In the genomic region with DNA sequence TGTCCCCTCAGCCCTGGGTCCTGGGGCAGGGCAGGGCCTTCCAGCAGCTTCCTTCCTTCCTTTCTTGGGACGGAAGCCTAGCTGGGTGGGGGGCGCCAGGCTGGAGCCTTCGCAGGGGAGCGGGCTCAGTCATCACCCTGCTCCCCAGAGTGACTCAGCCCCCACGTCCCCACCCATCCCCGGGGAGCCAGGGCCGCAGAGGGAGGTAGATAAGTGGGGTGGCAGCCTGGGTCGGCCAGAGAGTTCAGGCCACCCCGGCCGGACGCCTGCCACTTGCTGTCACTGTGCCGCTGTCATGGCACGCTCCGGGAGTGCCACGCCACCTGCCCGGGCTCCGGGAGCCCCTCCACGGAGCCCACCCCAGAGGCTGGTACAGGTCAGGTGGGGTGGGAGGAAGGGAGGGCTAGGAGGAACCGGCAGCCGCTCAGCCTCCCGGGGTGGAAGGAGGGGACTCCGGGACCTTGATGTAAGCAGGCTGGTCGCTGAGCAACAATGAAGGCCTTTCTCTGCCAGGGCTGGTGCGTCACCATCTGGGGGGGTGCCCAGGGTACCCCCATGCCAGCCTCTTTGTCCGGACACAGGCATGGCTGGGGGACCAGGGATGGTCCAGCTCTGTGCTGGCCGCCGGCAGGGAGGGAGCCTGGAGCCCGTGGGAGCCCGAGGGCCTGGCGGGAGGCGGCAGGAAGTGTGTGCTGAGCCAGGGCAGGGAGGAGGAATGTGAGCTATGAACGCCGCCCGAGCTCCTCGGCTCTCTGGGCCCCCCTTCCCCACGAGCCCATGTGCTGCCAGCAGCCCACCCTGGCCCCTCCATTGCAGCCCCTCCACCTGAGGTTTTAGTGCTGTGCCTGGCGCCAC, we compare ENCODE assay signal across 8 cellular contexts. TPM values are rescaled to one million over a fixed set of nuclear protein-coding genes. Genes with fewer than 3 reads are reported as not detected.
DNase-seq lines count a peak whose midpoint lies in the region; ATAC-seq and TF ChIP-seq lines count a peak whose summit lies in the region.

No MANE protein-coding gene starts in this region.

- peak overlapping the region; percentile 76 for H3K27ac ChIP-seq in adipose tissue (ENCODE audit: low read depth, low read length)
- H3K27ac ChIP-seq in right cardiac atrium (ENCODE audit: low read length) = peak overlapping the region; percentile 85

- H3K4me3 ChIP-seq in right cardiac atrium (ENCODE audit: low read length) (peak overlapping the region; percentile 51), retinal pigment epithelial cell (ENCODE audit: low read length) (peak overlapping the region; percentile 13)

- DNase-seq in EL (peak; percentile 80), right cardiac atrium (peak; percentile 85 to 89 (median 88)), retinal pigment epithelial cell (ENCODE audit: low read depth) (no peak), NCI-H82 (lab: John Stamatoyannopoulos, UW) (no peak)
- DNase-seq in activated CD4-positive, CD25-positive, alpha-beta regulatory T cell treated with anti-CD3 and anti-CD28 coated beads, Interleukin-2, amount 50 U/mL, for 72 hours = no peak

- 9 to 41% (median 16%) methylated on average over 33 to 37 of the region's 37 CpGs for WGBS in adipose tissue, 3 donors
- WGBS in right cardiac atrium = 20% methylated on average over 37 of the region's 37 CpGs

- no peak for TF ChIP-seq CTCF in retinal pigment epithelial cell (conservative IDR thresholded peaks at IDR 0.05; ENCODE audit: low read depth, low read length)

- intact Hi-C loops in right cardiac atrium (cut with DNase I) = no loop called here

- peak; percentile 53 to 68 for ATAC-seq in right cardiac atrium
- ATAC-seq in HG02588 (IDR thresholded peaks at IDR 0.05; ENCODE audit: unreplicated experiment) = no peak
- ATAC-seq in GM21619 (IDR thresholded peaks at IDR 0.05; ENCODE audit: unreplicated experiment) = no peak

- H3K4me1 ChIP-seq in right cardiac atrium (ENCODE audit: control insufficient read depth, insufficient read depth, low read length) = peaks cover 2% of the 10 kb centered on the region

- H3K27me3 ChIP-seq in right cardiac atrium (ENCODE audit: control insufficient read depth, insufficient read depth) = no peaks in the 10 kb centered on the region

- H3K9me3 ChIP-seq in right cardiac atrium (ENCODE audit: control insufficient read depth, low read length) = no peaks in the 10 kb centered on the region

RNA-seq across cellular contexts. Expression of a gene that starts 6.6 kb away (rescaled TPM):
- polyA plus RNA-seq in adipose tissue = 100 to 1,000 TPM in 2 of 3 donors, 10 to 100 TPM in 1; 28.8 to 317 (median 232) TPM
- total RNA-seq in right cardiac atrium = 100 to 1,000 TPM; 131 to 257 (median 158) TPM
- 228 TPM for polyA plus RNA-seq in right cardiac atrium

RNA-seq across cellular contexts. Expression of a gene that starts 13.7 kb away (rescaled TPM):
- polyA plus RNA-seq in adipose tissue (under 1 TPM in 2 of 3 donors, not detected in 1; 0.54 to 0.68 TPM), right cardiac atrium (not detected)
- not detected for total RNA-seq in right cardiac atrium

RNA-seq across cellular contexts. Expression of a gene that starts 14.3 kb away (rescaled TPM):
- polyA plus RNA-seq in adipose tissue (10 to 100 TPM; 12.1 to 23.3 (median 14.5) TPM), right cardiac atrium (21.3 TPM)
- total RNA-seq in right cardiac atrium = 10 to 100 TPM in 3 of 4 donors, 1 to 10 TPM in 1; 4.3 to 14.0 (median 12.5) TPM

RNA-seq across cellular contexts. Expression of a gene that starts 14.5 kb away (rescaled TPM):
- 10 to 100 TPM; 39.6 to 60.5 (median 46.8) TPM for polyA plus RNA-seq in adipose tissue
- 10 to 100 TPM; 67.3 to 72.4 (median 69.4) TPM for total RNA-seq in right cardiac atrium
- 34.7 TPM for polyA plus RNA-seq in right cardiac atrium

RNA-seq across cellular contexts. Expression of a gene that starts 23.7 kb away (rescaled TPM):
- 10 to 100 TPM; 24.1 to 45.6 (median 42.5) TPM for polyA plus RNA-seq in adipose tissue
- 10 to 100 TPM; 16.8 to 20.5 (median 17.5) TPM for total RNA-seq in right cardiac atrium
- 14.0 TPM for polyA plus RNA-seq in right cardiac atrium

Comparison
In these comparisons a context has a peak if more than half of its experiments do, and no peak if none do; other contexts are left out.
1. DNase-seq: peak in EL (single experiment) and right cardiac atrium (3 of 3); none in retinal pigment epithelial cell (single experiment), activated CD4-positive, CD25-positive, alpha-beta regulatory T cell treated with anti-CD3 and anti-CD28 coated beads, Interleukin-2, amount 50 U/mL, for 72 hours (single experiment) and NCI-H82 (single experiment).
2. ATAC-seq: peak in right cardiac atrium (2 of 2); none in HG02588 (single experiment) and GM21619 (single experiment).